Comparison of ENCODE assay signal across 10 cellular contexts in genomic region chr20:31678389-31679356, GRCh38. TPM values are rescaled to one million over a fixed set of nuclear protein-coding genes. Genes with fewer than 3 reads are reported as not detected.
DNase-seq lines count a peak whose midpoint lies in the region; ATAC-seq and TF ChIP-seq lines count a peak whose summit lies in the region.
"Had no signal": no experiment of that assay in that cellular context is flagged by ENCODE, and none has a peak within 500 bp of the region (broad histone marks: within the 10 kb centered on the region; RNA-seq: fewer than 3 reads in every experiment).

No MANE protein-coding gene starts in this region.

- in situ Hi-C loops in GM23248 (cut with MboI): no loop called here

- H3K36me3 ChIP-seq in GM23248 (ENCODE audit: low read depth): 0 out of 2 replicates have a peak, but pooled peaks cover 4% of the 10 kb centered on the region

- peaks cover 100% of the 10 kb centered on the region for H3K79me2 ChIP-seq in GM23248 (ENCODE audit: insufficient read depth)

- H3K9ac ChIP-seq in GM23248: no peak overlapping the region

- no peaks in the 10 kb centered on the region for H3K27me3 ChIP-seq in GM23248 (replicated peaks; ENCODE audit: insufficient read depth)

- no peak for DNase-seq in GM23248
- peak; percentile 76 for DNase-seq in SW480 (ENCODE audit: low spot score)
- peak; percentile 47 for DNase-seq in epithelial cell of esophagus (ENCODE audit: low read depth)
- DNase-seq in posterior vena cava (ENCODE audit: low spot score): peak; percentile 49
- no peak for DNase-seq in HUDEP-2 (lab: John Stamatoyannopoulos, UW; ENCODE audit: unreplicated experiment in 76 of 76)
- no peak for DNase-seq in NOMO-1 (lab: John Stamatoyannopoulos, UW; ENCODE audit: unreplicated experiment in 2 of 2)
- DNase-seq in hepatic stellate cell (ENCODE audit: low spot score): no peak

- H3K27ac ChIP-seq in GM23248: no peak overlapping the region; the same call in 1 of the 2 replicates
- H3K27ac ChIP-seq: HL-60, SK-N-MC had no signal

- no peaks in the 10 kb centered on the region for H4K20me1 ChIP-seq in GM23248 (ENCODE audit: insufficient read depth)

- H3K4me3 ChIP-seq in GM23248: no peak overlapping the region
- no peak overlapping the region for H3K4me3 ChIP-seq in epithelial cell of esophagus (ENCODE audit: low read length)
- H3K4me3 ChIP-seq: SK-N-MC had no signal

- TF ChIP-seq CTCF in epithelial cell of esophagus (IDR thresholded peaks at IDR 0.05; ENCODE audit: insufficient read depth, low read depth, low read length, missing control alignments): no peak

- peak overlapping the region; percentile 21 for H3K4me2 ChIP-seq in GM23248 (ENCODE audit: unreplicated experiment)

- H3K9me3 ChIP-seq in GM23248 (ENCODE audit: low read depth): no peaks in the 10 kb centered on the region

- no peaks in the 10 kb centered on the region for H3K9me2 ChIP-seq in GM23248 (ENCODE audit: insufficient read depth)

- peaks cover 33% of the 10 kb centered on the region for H3K4me1 ChIP-seq in GM23248 (ENCODE audit: insufficient read depth)

- H2AFZ ChIP-seq in GM23248: no peak overlapping the region

- intact Hi-C loops in posterior vena cava (cut with DNase I): no loop called here

- WGBS in GM23248 (ENCODE audit: low coverage in 1 of 2, low lambda C conversion rate in 2 of 2, missing lambda C conversion rate in 2 of 2), 2 experiments: 87 to 90% methylated on average over 9 of the region's 9 CpGs

- 0 out of 2 replicates have a peak, but pooled peaks cover 4% of the 10 kb centered on the region for H3F3A ChIP-seq in GM23248 (ENCODE audit: insufficient read depth)

- no peak for ATAC-seq in GM21528 (IDR thresholded peaks at IDR 0.05; ENCODE audit: low FRiP score, unreplicated experiment)

RNA-seq across cellular contexts. Expression of gene COX4I2, which starts 41.0 kb away (rescaled TPM):
- total RNA-seq in GM23248 (2014; rRNA removed; shearing (Covaris generic)): not detected in 2 replicates
- polyA plus RNA-seq in GM23248 (2016; fragmentation: Nextera tagmentation; extraction: Ambion mirVana): not detected in 2 replicates
- total RNA-seq in posterior vena cava: 1 to 10 TPM; 2.5 to 6.5 TPM

RNA-seq across cellular contexts. Expression of gene BCL2L1, which starts 44.0 kb away (rescaled TPM):
- total RNA-seq in GM23248 (2014; rRNA removed; shearing (Covaris generic)): 83.8 and 95.1 TPM in 2 replicates
- polyA plus RNA-seq in GM23248 (2016; fragmentation: Nextera tagmentation; extraction: Ambion mirVana): 56.2 and 56.3 TPM in 2 replicates
- total RNA-seq in posterior vena cava: 10 to 100 TPM; 65.4 to 76.0 TPM

Comparison
In these comparisons a context has a peak if more than half of its experiments do, and no peak if none do; other contexts are left out.
1. DNase-seq: peak in SW480 (single experiment), epithelial cell of esophagus (single experiment) and posterior vena cava (single experiment); none in GM23248 (single experiment), HUDEP-2 (0 of 76), NOMO-1 (0 of 2) and hepatic stellate cell (single experiment).